Comparison of ENCODE assay signal across 34 cellular contexts in genomic region chr17:73694491-73694890, GRCh38.
"Had no signal": no experiment of that assay in that cellular context is flagged by ENCODE, and none has a peak within 500 bp of the region (broad histone marks: within the 10 kb centered on the region; RNA-seq: fewer than 3 reads in every experiment).

No MANE protein-coding gene starts in this region.

- H3K4me3 Mint-ChIP-seq: activated CD4-positive, alpha-beta T cell treated with anti-CD3 and anti-CD28 coated beads for 36 hours; activated CD4-positive, alpha-beta T cell treated with anti-CD3 and anti-CD28 coated beads, Interleukin-2, amount 10 ng/mL, durations not matched to agents 7 days and 5 days; activated CD8-positive, alpha-beta memory T cell treated with anti-CD3 and anti-CD28 coated beads, Interleukin-2, amount 10 ng/mL, durations not matched to agents 7 days and 5 days; activated CD8-positive, alpha-beta T cell treated with anti-CD3 and anti-CD28 coated beads, Interleukin-2, amount 10 ng/mL, durations not matched to agents 7 days and 5 days; activated naive CD4-positive, alpha-beta T cell treated with anti-CD3 and anti-CD28 coated beads, Interleukin-2, amount 10 ng/mL, durations not matched to agents 7 days and 5 days; activated naive CD4-positive, alpha-beta T cell treated with anti-CD3 and anti-CD28 coated beads, Interleukin-2, amount 50 U/mL, for 24 hours; activated naive CD8-positive, alpha-beta T cell; activated naive CD8-positive, alpha-beta T cell treated with anti-CD3 and anti-CD28 coated beads, Interleukin-2, amount 10 ng/mL, durations not matched to agents 7 days and 5 days; activated naive CD8-positive, alpha-beta T cell treated with anti-CD3 and anti-CD28 coated beads, Interleukin-2, amount 50 U/mL, for 24 hours; activated T-cell treated with anti-CD3 and anti-CD28 coated beads, Interleukin-2, amount 50 U/mL, for 24 hours; brain; T-helper 1 cell treated with Interleukin-12 subunit alpha and Interleukin-12 subunit beta and Interleukin-4 antibody, amounts not matched to agents 30 μg/mL and 1 μg/mL, for 36 hours; T-helper 2 cell treated with Interferon-gamma antibody and Interleukin-4, amounts not matched to agents 5 μg/mL and 100 μg/mL, for 36 hours; WTC11 had no signal

- H3K4me1 ChIP-seq: ascending aorta had no signal

- H3K4me3 ChIP-seq: ascending aorta, cardiac muscle cell had no signal

- H3K27me3 ChIP-seq: ascending aorta had no signal

- ATAC-seq: activated CD4-positive, alpha-beta T cell treated with anti-CD3 and anti-CD28 coated beads for 36 hours; activated CD4-positive, CD25-positive, alpha-beta regulatory T cell treated with anti-CD3 and anti-CD28 coated beads, Interleukin-2, amount 50 U/mL, for 24 hours; activated CD8-positive, alpha-beta memory T cell treated with anti-CD3 and anti-CD28 coated beads, Interleukin-2, amount 10 ng/mL, durations not matched to agents 7 days and 5 days; activated CD8-positive, alpha-beta T cell treated with anti-CD3 and anti-CD28 coated beads, Interleukin-2, amount 10 ng/mL, durations not matched to agents 7 days and 5 days; activated naive CD8-positive, alpha-beta T cell treated with anti-CD3 and anti-CD28 coated beads, Interleukin-2, amount 50 U/mL, for 24 hours; WTC11 had no signal

- DNase-seq: activated CD4-positive, alpha-beta T cell treated with anti-CD3 and anti-CD28 coated beads for 1 hour; activated CD4-positive, alpha-beta T cell treated with anti-CD3 and anti-CD28 coated beads for 36 hours; activated CD4-positive, alpha-beta T cell treated with anti-CD3 and anti-CD28 coated beads for 48 hours; activated CD4-positive, alpha-beta T cell treated with anti-CD3 and anti-CD28 coated beads, Interleukin-2, amount 10 ng/mL, durations not matched to agents 7 days and 5 days; activated CD4-positive, alpha-beta T cell treated with anti-CD3 and anti-CD28 coated beads, Interleukin-2, amount 50 U/mL, for 48 hours; activated CD4-positive, CD25-positive, alpha-beta regulatory T cell; activated CD8-positive, alpha-beta memory T cell treated with anti-CD3 and anti-CD28 coated beads, Interleukin-2, amount 10 ng/mL, durations not matched to agents 7 days and 5 days; activated CD8-positive, alpha-beta memory T cell treated with anti-CD3 and anti-CD28 coated beads, Interleukin-2, amount 50 U/mL, for 48 hours; activated CD8-positive, alpha-beta T cell treated with anti-CD3 and anti-CD28 coated beads, Interleukin-2, amount 10 ng/mL, durations not matched to agents 7 days and 5 days; activated gamma-delta T cell; activated naive CD4-positive, alpha-beta T cell treated with anti-CD3 and anti-CD28 coated beads, Interleukin-2, amount 10 ng/mL, durations not matched to agents 7 days and 5 days; activated naive CD4-positive, alpha-beta T cell treated with Interleukin-2 at 50 U/mL for 16 hours; activated naive CD8-positive, alpha-beta T cell treated with anti-CD3 and anti-CD28 coated beads, Interleukin-2, amount 10 ng/mL, durations not matched to agents 7 days and 5 days; activated naive CD8-positive, alpha-beta T cell treated with anti-CD3 and anti-CD28 coated beads, Interleukin-2, amount 50 U/mL, for 24 hours; activated T-cell treated with anti-CD3 and anti-CD28 coated beads, Interleukin-2, amount 50 U/mL, for 24 hours; activated T-cell treated with anti-CD3 and anti-CD28 coated beads, Interleukin-2, amount 50 U/mL, for 48 hours; amygdala; anterior cingulate cortex; caudate nucleus; SW 1271; T-helper 1 cell; T-helper 2 cell; T-helper 9 cell; WERI-Rb-1 had no signal

- H3K9me3 Mint-ChIP-seq: activated naive CD4-positive, alpha-beta T cell treated with anti-CD3 and anti-CD28 coated beads, Interleukin-2, amount 50 U/mL, for 24 hours had no signal

- H3K36me3 Mint-ChIP-seq: activated CD8-positive, alpha-beta memory T cell treated with anti-CD3 and anti-CD28 coated beads, Interleukin-2, amount 10 ng/mL, durations not matched to agents 7 days and 5 days; activated naive CD4-positive, alpha-beta T cell treated with anti-CD3 and anti-CD28 coated beads, Interleukin-2, amount 10 ng/mL, durations not matched to agents 7 days and 5 days; activated naive CD4-positive, alpha-beta T cell treated with anti-CD3 and anti-CD28 coated beads, Interleukin-2, amount 50 U/mL, for 24 hours; activated naive CD8-positive, alpha-beta T cell; activated naive CD8-positive, alpha-beta T cell treated with anti-CD3 and anti-CD28 coated beads, Interleukin-2, amount 10 ng/mL, durations not matched to agents 7 days and 5 days; brain; WTC11 had no signal

- H3K4me1 Mint-ChIP-seq: activated CD4-positive, alpha-beta T cell treated with anti-CD3 and anti-CD28 coated beads for 36 hours; activated naive CD4-positive, alpha-beta T cell treated with anti-CD3 and anti-CD28 coated beads, Interleukin-2, amount 10 ng/mL, durations not matched to agents 7 days and 5 days; activated naive CD4-positive, alpha-beta T cell treated with anti-CD3 and anti-CD28 coated beads, Interleukin-2, amount 50 U/mL, for 24 hours; activated naive CD8-positive, alpha-beta T cell treated with anti-CD3 and anti-CD28 coated beads, Interleukin-2, amount 50 U/mL, for 24 hours had no signal

- H3K27me3 Mint-ChIP-seq: activated CD4-positive, alpha-beta T cell treated with anti-CD3 and anti-CD28 coated beads for 36 hours; activated naive CD4-positive, alpha-beta T cell treated with anti-CD3 and anti-CD28 coated beads, Interleukin-2, amount 50 U/mL, for 24 hours; activated naive CD8-positive, alpha-beta T cell; activated naive CD8-positive, alpha-beta T cell treated with anti-CD3 and anti-CD28 coated beads, Interleukin-2, amount 50 U/mL, for 24 hours; activated T-cell treated with anti-CD3 and anti-CD28 coated beads, Interleukin-2, amount 50 U/mL, for 24 hours had no signal

- H3K9me3 ChIP-seq: ascending aorta had no signal

- H3K27ac Mint-ChIP-seq: activated CD4-positive, alpha-beta T cell treated with anti-CD3 and anti-CD28 coated beads for 36 hours; activated CD4-positive, alpha-beta T cell treated with anti-CD3 and anti-CD28 coated beads, Interleukin-2, amount 10 ng/mL, durations not matched to agents 7 days and 5 days; activated CD8-positive, alpha-beta memory T cell treated with anti-CD3 and anti-CD28 coated beads, Interleukin-2, amount 10 ng/mL, durations not matched to agents 7 days and 5 days; activated CD8-positive, alpha-beta T cell treated with anti-CD3 and anti-CD28 coated beads, Interleukin-2, amount 10 ng/mL, durations not matched to agents 7 days and 5 days; activated naive CD4-positive, alpha-beta T cell treated with anti-CD3 and anti-CD28 coated beads, Interleukin-2, amount 10 ng/mL, durations not matched to agents 7 days and 5 days; activated naive CD4-positive, alpha-beta T cell treated with anti-CD3 and anti-CD28 coated beads, Interleukin-2, amount 50 U/mL, for 24 hours; activated naive CD8-positive, alpha-beta T cell; activated naive CD8-positive, alpha-beta T cell treated with anti-CD3 and anti-CD28 coated beads, Interleukin-2, amount 50 U/mL, for 24 hours; activated T-cell treated with anti-CD3 and anti-CD28 coated beads, Interleukin-2, amount 50 U/mL, for 24 hours; activated T-helper 2 cell treated with anti-CD3 and anti-CD28 coated beads, Interferon-gamma antibody, Interleukin-2, Interleukin-4, amounts not matched to agents 10 μg/mL and 5 μg/mL and 100 μg/mL, durations not matched to agents 14 hours and 24 hours and 36 hours; brain; T-helper 1 cell treated with Interleukin-12 subunit alpha and Interleukin-12 subunit beta and Interleukin-4 antibody, amounts not matched to agents 30 μg/mL and 1 μg/mL, for 36 hours; T-helper 2 cell treated with Interferon-gamma antibody and Interleukin-4, amounts not matched to agents 5 μg/mL and 100 μg/mL, for 36 hours; WTC11 had no signal

- H3K27ac ChIP-seq: ascending aorta, cardiac muscle cell, WERI-Rb-1 had no signal

- H3K36me3 ChIP-seq: ascending aorta, cardiac muscle cell, WERI-Rb-1 had no signal
